ENCODE assay signal across 14 cellular contexts in the genomic region with DNA sequence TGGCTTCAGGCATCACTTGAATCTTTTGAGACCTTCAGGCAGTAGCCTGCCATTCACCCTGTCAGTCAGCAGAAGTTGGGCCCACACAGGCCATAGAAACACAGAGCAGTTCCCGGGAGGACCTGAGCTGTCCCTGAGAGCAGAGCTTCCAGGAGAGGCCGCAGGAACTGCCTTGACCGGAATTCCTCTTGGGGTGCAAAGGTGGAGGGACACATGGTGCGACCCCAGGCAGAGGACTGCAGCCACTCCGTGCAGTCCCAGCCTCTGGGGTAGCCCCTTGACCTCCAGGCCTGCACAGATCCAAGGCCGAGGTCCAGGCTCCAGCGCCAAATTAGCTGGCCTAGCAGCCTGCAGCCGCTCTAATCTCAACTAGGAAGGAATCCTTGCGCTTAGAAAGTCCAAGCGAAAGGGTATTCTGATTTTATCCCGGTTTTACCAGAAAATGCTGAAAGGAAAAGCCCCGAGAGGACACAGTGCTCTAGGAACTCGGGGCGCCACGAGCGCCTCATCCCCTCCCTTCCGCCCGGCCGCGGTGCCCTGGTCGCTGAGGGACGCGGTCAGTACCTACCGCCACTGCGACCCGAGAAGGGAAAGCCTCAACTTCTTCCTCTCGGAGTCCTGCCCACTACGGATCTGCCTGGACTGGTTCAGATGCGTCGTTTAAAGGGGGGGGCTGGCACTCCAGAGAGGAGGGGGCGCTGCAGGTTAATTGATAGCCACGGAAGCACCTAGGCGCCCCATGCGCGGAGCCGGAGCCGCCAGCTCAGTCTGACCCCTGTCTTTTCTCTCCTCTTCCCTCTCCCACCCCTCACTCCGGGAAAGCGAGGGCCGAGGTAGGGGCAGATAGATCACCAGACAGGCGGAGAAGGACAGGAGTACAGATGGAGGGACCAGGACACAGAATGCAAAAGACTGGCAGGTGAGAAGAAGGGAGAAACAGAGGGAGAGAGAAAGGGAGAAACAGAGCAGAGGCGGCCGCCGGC. TPM values are rescaled to one million over a fixed set of nuclear protein-coding genes. Genes with fewer than 3 reads are reported as not detected.
DNase-seq lines count a peak whose midpoint lies in the region; ATAC-seq and TF ChIP-seq lines count a peak whose summit lies in the region.
"Had no signal": no experiment of that assay in that cellular context is flagged by ENCODE, and none has a peak within 500 bp of the region (broad histone marks: within the 10 kb centered on the region; RNA-seq: fewer than 3 reads in every experiment).

No MANE protein-coding gene starts in this region.

- H3K4ac ChIP-seq in mesenchymal stem cell (ENCODE audit: low read depth in 1 of 2, low read length in 2 of 2) = no peak overlapping the region

- no peak overlapping the region for H3K18ac ChIP-seq in mesenchymal stem cell (ENCODE audit: low read depth in 1 of 2, low read length in 2 of 2)

- peak overlapping the region in 1 of 2 experiments; percentile 52 for H3K23ac ChIP-seq in mesenchymal stem cell (ENCODE audit: low read length in 2 of 2)

- no peak overlapping the region for H2BK12ac ChIP-seq in mesenchymal stem cell (ENCODE audit: low read length in 2 of 2)

- peak overlapping the region; percentile 49 for H3K27ac Mint-ChIP-seq in T-helper 1 cell treated with Interleukin-12 subunit alpha and Interleukin-12 subunit beta and Interleukin-4 antibody, amounts not matched to agents 30 μg/mL and 1 μg/mL, for 36 hours
- H3K27ac Mint-ChIP-seq in chondrocyte (ENCODE audit: unreplicated experiment) = no peak overlapping the region

- H2BK120ac ChIP-seq in mesenchymal stem cell (ENCODE audit: low read depth, low read length) = no peak overlapping the region

- H2AK5ac ChIP-seq in mesenchymal stem cell (ENCODE audit: low read length, severe bottlenecking) = no peak overlapping the region

- no peak overlapping the region for H4K91ac ChIP-seq in mesenchymal stem cell (ENCODE audit: low read length)

- no peaks in the 10 kb centered on the region for H3K9me3 ChIP-seq in mesenchymal stem cell (ENCODE audit: control insufficient read depth, low read length)
- no peaks in the 10 kb centered on the region for H3K9me3 ChIP-seq in spleen
- H3K9me3 ChIP-seq: tibial nerve had no signal

- no peak overlapping the region for H3K9ac ChIP-seq in mesenchymal stem cell (ENCODE audit: low read length)

- ATAC-seq in HG02884 (IDR thresholded peaks at IDR 0.05; ENCODE audit: unreplicated experiment) (no peak), HG02981 (IDR thresholded peaks at IDR 0.05; ENCODE audit: unreplicated experiment) (no peak)

- 10% methylated on average over 25 of the region's 44 CpGs for WGBS in mesenchymal stem cell
- WGBS in spleen, 5 donors = 11 to 14% (median 12%) methylated on average over 34 to 44 of the region's 44 CpGs

- H3K4me2 ChIP-seq in mesenchymal stem cell (ENCODE audit: low read length, poor library complexity, severe bottlenecking) = peak overlapping the region; percentile 72

- H3K36me3 ChIP-seq in mesenchymal stem cell (ENCODE audit: control insufficient read depth in 1 of 2, insufficient read depth in 2 of 2, low read depth in 1 of 2, low read length in 2 of 2) (peaks cover 0 to 23% of the 10 kb centered on the region in 2 experiments), spleen (no peaks in the 10 kb centered on the region)
- H3K36me3 ChIP-seq: tibial nerve had no signal

- no peaks in the 10 kb centered on the region for H3K9me3 Mint-ChIP-seq in T-helper 1 cell treated with Interleukin-12 subunit alpha and Interleukin-12 subunit beta and Interleukin-4 antibody, amounts not matched to agents 30 μg/mL and 1 μg/mL, for 36 hours
- H3K9me3 Mint-ChIP-seq in chondrocyte (ENCODE audit: low read depth) = no peaks in the 10 kb centered on the region

- H3K4me1 ChIP-seq in mesenchymal stem cell (ENCODE audit: control insufficient read depth, insufficient read depth, low read depth, low read length) (peaks cover 44% of the 10 kb centered on the region), spleen (peaks cover 25 to 67% (median 47%) of the 10 kb centered on the region in 6 donors)

- peaks cover 35 to 84% of the 10 kb centered on the region in 2 experiments for H3K27me3 ChIP-seq in mesenchymal stem cell (ENCODE audit: control insufficient read depth in 1 of 2, insufficient read depth in 1 of 2, low read length in 2 of 2)
- H3K27me3 ChIP-seq in spleen (replicated peaks in 1 of 7) = peaks cover 7 to 100% (median 98%) of the 10 kb centered on the region in 7 donors

- TF ChIP-seq CTCF in chondrocyte (IDR thresholded peaks at IDR 0.05) (no peak), spleen (IDR thresholded peaks at IDR 0.05 in 8 of 11, conservative IDR thresholded peaks at IDR 0.05 in 3 of 11) (peak in 1 of 11 experiments; percentile 10)

- no peak overlapping the region for H2AFZ ChIP-seq in mesenchymal stem cell (ENCODE audit: low read depth, low read length)

- peaks cover 6% of the 10 kb centered on the region for H3K79me1 ChIP-seq in mesenchymal stem cell (replicated peaks; ENCODE audit: low read length, poor library complexity, severe bottlenecking)

- no peak for TF ChIP-seq POLR2A in spleen (IDR thresholded peaks at IDR 0.05)

- no peak overlapping the region for H2BK15ac ChIP-seq in mesenchymal stem cell (ENCODE audit: low read depth, poor library complexity, severe bottlenecking)

- H3K4me1 Mint-ChIP-seq in T-helper 1 cell treated with Interleukin-12 subunit alpha and Interleukin-12 subunit beta and Interleukin-4 antibody, amounts not matched to agents 30 μg/mL and 1 μg/mL, for 36 hours (ENCODE audit: low read depth) = peaks cover 2% of the 10 kb centered on the region
- peaks cover 44% of the 10 kb centered on the region for H3K4me1 Mint-ChIP-seq in chondrocyte (ENCODE audit: low read depth)

- peaks cover 96% of the 10 kb centered on the region for H3K27me3 Mint-ChIP-seq in T-helper 1 cell treated with Interleukin-12 subunit alpha and Interleukin-12 subunit beta and Interleukin-4 antibody, amounts not matched to agents 30 μg/mL and 1 μg/mL, for 36 hours (ENCODE audit: low read depth)
- peaks cover 3% of the 10 kb centered on the region for H3K27me3 Mint-ChIP-seq in chondrocyte (ENCODE audit: low read depth)

- H4K8ac ChIP-seq in mesenchymal stem cell (ENCODE audit: low read length) = no peak overlapping the region

- intact Hi-C loops in spleen (cut with DNase I; ENCODE audit: low total_unique reads) = no loop called here

- no peak for DNase-seq in T-helper 1 cell
- DNase-seq in chondrocyte (ENCODE audit: low spot score) = no peak
- no peak for DNase-seq in mesenchymal stem cell
- DNase-seq in spleen = no peak
- DNase-seq in stimulated activated CD4-positive, alpha-beta T cell treated with anti-CD3 and anti-CD28 coated beads, Interleukin-15, amount 100 ng/mL, for 24 hours = no peak
- DNase-seq: 8988T, dorsolateral prefrontal cortex, NCI-H187, NCI-H82 had no signal

- no peak overlapping the region for H2BK5ac ChIP-seq in mesenchymal stem cell (ENCODE audit: low read depth, low read length, poor library complexity, severe bottlenecking)

- no peak overlapping the region for H3K4me3 Mint-ChIP-seq in T-helper 1 cell treated with Interleukin-12 subunit alpha and Interleukin-12 subunit beta and Interleukin-4 antibody, amounts not matched to agents 30 μg/mL and 1 μg/mL, for 36 hours
- H3K4me3 Mint-ChIP-seq in chondrocyte (ENCODE audit: unreplicated experiment) = peak overlapping the region; percentile 35

- no peak overlapping the region for H3K14ac ChIP-seq in mesenchymal stem cell (ENCODE audit: low read length in 2 of 2)

- H3K4me3 ChIP-seq in mesenchymal stem cell (ENCODE audit: insufficient read depth in 1 of 2, low read depth in 1 of 2, low read length in 2 of 2) (no peak overlapping the region), spleen (peak overlapping the region in 6 of 8 donors; percentile 13 to 52 (median 16))
- H3K4me3 ChIP-seq: lung had no signal

- H3K36me3 Mint-ChIP-seq in T-helper 1 cell treated with Interleukin-12 subunit alpha and Interleukin-12 subunit beta and Interleukin-4 antibody, amounts not matched to agents 30 μg/mL and 1 μg/mL, for 36 hours (ENCODE audit: low read depth) = peaks cover 2% of the 10 kb centered on the region
- H3K36me3 Mint-ChIP-seq in chondrocyte (ENCODE audit: low read depth) = peaks cover 20% of the 10 kb centered on the region

- H3K27ac ChIP-seq in mesenchymal stem cell (ENCODE audit: low read length, poor library complexity, severe bottlenecking) = no peak overlapping the region
- no peak overlapping the region for H3K27ac ChIP-seq in spleen
- H3K27ac ChIP-seq: dorsolateral prefrontal cortex, tibial nerve had no signal

RNA-seq across cellular contexts. Expression of a gene that starts 5.4 kb away (rescaled TPM):
- 35.0 to 93.2 TPM (median 35.1 TPM) in 3 replicates for total RNA-seq in chondrocyte
- polyA plus RNA-seq in mesenchymal stem cell (2013, experiment 1 of 2) = 0.03 TPM
- 0.04 TPM for polyA plus RNA-seq in mesenchymal stem cell (2013, experiment 2 of 2)
- total RNA-seq in spleen = under 1 TPM in 1 of 7 donors, not detected in 6; 0.20 TPM
- polyA plus RNA-seq in spleen = under 1 TPM in 2 of 3 donors, not detected in 1; 0.03 TPM

Comparison
In these comparisons a context has a peak if more than half of its experiments do, and no peak if none do; other contexts are left out.
1. H3K4me3 ChIP-seq: peak in spleen (6 of 8); none in mesenchymal stem cell (0 of 2).
2. RNA of a gene that starts 5.4 kb away (total RNA-seq): 35.0 to 93.2 TPM in chondrocyte; 0.20 TPM in spleen; every median in the first group is over 10 times any median in the second.